In the genomic region with DNA sequence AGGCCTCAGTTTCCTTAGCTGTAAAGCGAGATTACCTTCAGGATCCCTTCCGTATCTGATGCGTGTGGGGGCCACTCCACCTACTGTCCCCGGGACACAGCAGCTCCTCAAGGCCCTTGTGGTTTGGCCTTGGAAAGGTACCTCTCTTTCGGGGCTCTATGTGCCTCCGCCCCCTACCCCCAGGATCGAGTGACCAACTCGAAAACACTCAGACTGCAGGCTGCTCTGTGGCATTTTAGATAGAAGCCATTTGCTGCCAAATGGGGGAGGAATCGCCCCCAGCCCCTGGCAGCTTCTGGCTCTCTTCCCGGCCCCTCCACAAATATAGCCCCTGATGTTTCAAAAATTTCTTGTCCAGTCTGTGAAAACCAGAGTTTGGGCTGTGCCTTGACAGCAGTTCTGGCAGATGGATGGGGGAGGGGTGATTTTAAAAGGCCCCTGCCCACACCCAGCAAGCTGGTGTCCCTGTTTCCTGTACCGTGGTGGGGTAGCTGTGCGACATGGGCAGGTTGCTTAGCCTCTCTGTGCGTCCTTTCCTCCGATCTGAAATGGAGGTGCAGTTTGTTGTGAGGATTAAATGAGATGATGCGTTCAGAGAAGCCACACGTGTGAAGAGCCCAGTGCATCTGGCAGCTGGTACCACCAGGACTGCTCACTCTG, we compare ENCODE assay signal across 1 cellular context.
TF ChIP-seq lines count a peak whose summit lies in the region.

No MANE protein-coding gene starts in this region.

TF ChIP-seq in H1, 55 proteins besides CTCF, POLR2A, EP300 and RAD21:
- TF ChIP-seq POLR2AphosphoS5 (IDR thresholded peaks at IDR 0.05; ENCODE audit: low read depth, low read length) = no peak
- no peak for TF ChIP-seq ZNF274 (IDR thresholded peaks at IDR 0.05; ENCODE audit: borderline replicate concordance, extremely low read depth, low read length)
- no peak for TF ChIP-seq SP1 (IDR thresholded peaks at IDR 0.05; ENCODE audit: low read depth, low read length)
- TF ChIP-seq CHD2 (IDR thresholded peaks at IDR 0.05; ENCODE audit: low read length) = no peak
- no peak for TF ChIP-seq FOSL1 (IDR thresholded peaks at IDR 0.05; ENCODE audit: insufficient read depth, low read depth, low read length)
- no peak for TF ChIP-seq POU5F1 (IDR thresholded peaks at IDR 0.05; ENCODE audit: low read depth, low read length)
- no peak for TF ChIP-seq YY1 (IDR thresholded peaks at IDR 0.05; ENCODE audit: low read depth, low read length)
- no peak for TF ChIP-seq BACH1 (IDR thresholded peaks at IDR 0.05; ENCODE audit: low read length)
- no peak for TF ChIP-seq KDM1A (IDR thresholded peaks at IDR 0.05; ENCODE audit: borderline replicate concordance, low read length)
- no peak for TF ChIP-seq BCL11A (IDR thresholded peaks at IDR 0.05; ENCODE audit: low read depth in 2 of 2, low read length in 2 of 2)
- TF ChIP-seq CBX8 (IDR thresholded peaks at IDR 0.05; ENCODE audit: borderline replicate concordance, low read depth, low read length) = no peak
- TF ChIP-seq RNF2 (IDR thresholded peaks at IDR 0.05; ENCODE audit: borderline replicate concordance, low read depth, low read length, missing control alignments, poor library complexity, severe bottlenecking) = no peak
- no peak for TF ChIP-seq RFX5 (IDR thresholded peaks at IDR 0.05; ENCODE audit: borderline replicate concordance, low read depth, low read length)
- TF ChIP-seq HDAC2 (IDR thresholded peaks at IDR 0.05; ENCODE audit: borderline replicate concordance in 1 of 2, low read depth in 2 of 2, low read length in 2 of 2) = no peak
- TF ChIP-seq GABPA (IDR thresholded peaks at IDR 0.05; ENCODE audit: borderline replicate concordance, insufficient read depth, low read length) = no peak
- TF ChIP-seq, protein P1, sequence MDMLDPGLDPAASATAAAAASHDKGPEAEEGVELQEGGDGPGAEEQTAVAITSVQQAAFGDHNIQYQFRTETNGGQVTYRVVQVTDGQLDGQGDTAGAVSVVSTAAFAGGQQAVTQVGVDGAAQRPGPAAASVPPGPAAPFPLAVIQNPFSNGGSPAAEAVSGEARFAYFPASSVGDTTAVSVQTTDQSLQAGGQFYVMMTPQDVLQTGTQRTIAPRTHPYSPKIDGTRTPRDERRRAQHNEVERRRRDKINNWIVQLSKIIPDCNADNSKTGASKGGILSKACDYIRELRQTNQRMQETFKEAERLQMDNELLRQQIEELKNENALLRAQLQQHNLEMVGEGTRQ (IDR thresholded peaks at IDR 0.05; ENCODE audit: low read length) = no peak
- no peak for TF ChIP-seq RBBP5 (IDR thresholded peaks at IDR 0.05; ENCODE audit: borderline replicate concordance, low read depth, low read length)
TF ChIP-seq in H1: peak in this region for 0.
